1 cellular context compared by ENCODE assay signal in the genomic region with DNA sequence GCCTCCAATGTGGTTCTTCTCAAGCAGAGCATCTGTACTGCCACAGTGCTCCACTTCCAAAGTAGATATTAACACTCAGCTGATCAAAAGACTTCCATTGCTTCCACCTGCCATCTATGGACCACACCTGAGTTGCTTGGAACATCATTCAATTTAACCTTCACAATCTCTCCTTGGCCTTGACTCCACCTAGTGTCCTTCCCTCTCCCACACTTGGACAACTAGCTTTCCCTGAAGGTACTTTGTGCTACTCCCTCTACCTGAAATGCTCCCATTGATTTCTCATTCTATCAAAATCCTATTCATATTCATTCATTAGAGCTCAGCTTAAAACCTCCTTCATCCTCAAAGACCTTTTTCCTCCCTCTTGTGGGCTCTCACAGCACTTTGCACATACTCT.
TF ChIP-seq lines count a peak whose summit lies in the region.

No MANE protein-coding gene starts in this region.

TF ChIP-seq in H1, 55 proteins besides CTCF, POLR2A, EP300 and RAD21:
- TF ChIP-seq FOSL1 (IDR thresholded peaks at IDR 0.05; ENCODE audit: insufficient read depth, low read depth, low read length) = no peak
- no peak for TF ChIP-seq EGR1 (IDR thresholded peaks at IDR 0.05; ENCODE audit: borderline replicate concordance, low read depth, low read length)
- no peak for TF ChIP-seq ASH2L (IDR thresholded peaks at IDR 0.05; ENCODE audit: low read length)
- no peak for TF ChIP-seq YY1 (IDR thresholded peaks at IDR 0.05; ENCODE audit: low read depth, low read length)
- no peak for TF ChIP-seq BRCA1 (IDR thresholded peaks at IDR 0.05; ENCODE audit: low read depth, low read length)
- TF ChIP-seq BCL11A (IDR thresholded peaks at IDR 0.05; ENCODE audit: low read depth in 2 of 2, low read length in 2 of 2) = no peak
- TF ChIP-seq, protein P1, sequence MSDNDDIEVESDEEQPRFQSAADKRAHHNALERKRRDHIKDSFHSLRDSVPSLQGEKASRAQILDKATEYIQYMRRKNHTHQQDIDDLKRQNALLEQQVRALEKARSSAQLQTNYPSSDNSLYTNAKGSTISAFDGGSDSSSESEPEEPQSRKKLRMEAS (IDR thresholded peaks at IDR 0.05) = no peak
- TF ChIP-seq TCF12 (IDR thresholded peaks at IDR 0.05; ENCODE audit: low read depth, low read length) = no peak
- no peak for TF ChIP-seq SP1 (IDR thresholded peaks at IDR 0.05; ENCODE audit: low read depth, low read length)
- no peak for TF ChIP-seq JUND (IDR thresholded peaks at IDR 0.05; ENCODE audit: low read length)
- TF ChIP-seq SIRT6 (IDR thresholded peaks at IDR 0.05; ENCODE audit: low read length) = no peak
- TF ChIP-seq CHD7 (IDR thresholded peaks at IDR 0.05; ENCODE audit: insufficient replicate concordance, low read length) = no peak
- TF ChIP-seq KDM5A (IDR thresholded peaks at IDR 0.05; ENCODE audit: low read length) = no peak
- no peak for TF ChIP-seq ZNF274 (IDR thresholded peaks at IDR 0.05; ENCODE audit: borderline replicate concordance, extremely low read depth, low read length)
- no peak for TF ChIP-seq JUN (IDR thresholded peaks at IDR 0.05; ENCODE audit: low read depth, low read length)
- no peak for TF ChIP-seq TBP (IDR thresholded peaks at IDR 0.05; ENCODE audit: low read depth, low read length)
